In the genomic region with DNA sequence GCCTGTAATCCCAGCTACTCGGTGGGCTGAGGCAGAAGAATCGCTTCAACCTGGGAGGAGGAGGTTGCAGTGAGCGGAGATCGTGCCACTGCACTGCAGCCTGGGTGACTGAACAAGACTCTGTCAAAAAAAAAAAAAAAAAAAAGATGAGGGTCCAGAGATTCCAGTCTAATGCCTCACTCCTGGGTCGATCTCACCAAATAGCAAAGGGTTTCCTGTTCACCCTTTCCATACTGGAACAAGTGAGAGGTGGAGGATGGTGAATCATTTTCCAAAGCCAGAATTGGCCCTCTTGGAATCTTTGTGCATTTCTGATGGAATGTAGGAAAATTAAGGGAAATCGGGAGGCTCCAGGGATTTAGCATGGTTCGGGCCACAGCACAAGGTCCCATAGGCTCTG, we compare ENCODE assay signal across 21 cellular contexts. TPM values are rescaled to one million over a fixed set of nuclear protein-coding genes. Genes with fewer than 3 reads are reported as not detected.
DNase-seq lines count a peak whose midpoint lies in the region; ATAC-seq and TF ChIP-seq lines count a peak whose summit lies in the region.
"Had no signal": no experiment of that assay in that cellular context is flagged by ENCODE, and none has a peak within 500 bp of the region (broad histone marks: within the 10 kb centered on the region; RNA-seq: fewer than 3 reads in every experiment).

No MANE protein-coding gene starts in this region.

- H3K4me3 Mint-ChIP-seq in stimulated activated effector memory CD8-positive, alpha-beta T cell treated with anti-CD3 and anti-CD28 coated beads, Interleukin-12 subunit alpha, Interleukin-12 subunit beta, amount 100 ng/mL, for 72 hours = no peak overlapping the region
- H3K4me3 Mint-ChIP-seq: CD4-positive, CD25-positive, alpha-beta regulatory T cell had no signal

- no peaks in the 10 kb centered on the region for H3K79me2 ChIP-seq in OCI-LY7 (ENCODE audit: insufficient read depth, low read depth, low read length)

- H3K9me3 Mint-ChIP-seq in stimulated activated effector memory CD8-positive, alpha-beta T cell treated with anti-CD3 and anti-CD28 coated beads, Interleukin-12 subunit alpha, Interleukin-12 subunit beta, amount 100 ng/mL, for 72 hours = no peaks in the 10 kb centered on the region
- H3K9me3 Mint-ChIP-seq: CD4-positive, CD25-positive, alpha-beta regulatory T cell had no signal

- H3K4me1 Mint-ChIP-seq in stimulated activated effector memory CD8-positive, alpha-beta T cell treated with anti-CD3 and anti-CD28 coated beads, Interleukin-12 subunit alpha, Interleukin-12 subunit beta, amount 100 ng/mL, for 72 hours = no peaks in the 10 kb centered on the region
- H3K4me1 Mint-ChIP-seq: CD4-positive, CD25-positive, alpha-beta regulatory T cell had no signal

- POLR2A ChIA-PET in OCI-LY7 (lab: Charles Lee) = interaction anchor here (0.6 kb wide), 1 partner anchor 1957 kb away, joined by 3 read pairs; no protein-coding TSS in a partner anchor

- H3K36me3 ChIP-seq in stomach (no peaks in the 10 kb centered on the region), OCI-LY7 (ENCODE audit: insufficient read depth, low read length) (no peaks in the 10 kb centered on the region), mucosa of descending colon (ENCODE audit: low read depth) (no peaks in the 10 kb centered on the region)
- H3K36me3 ChIP-seq: HAP-1 had no signal

- ATAC-seq in mucosa of descending colon = no peak
- no peak for ATAC-seq in stimulated activated effector memory CD8-positive, alpha-beta T cell treated with anti-CD3 and anti-CD28 coated beads, Interleukin-12 subunit alpha, Interleukin-12 subunit beta, amount 100 ng/mL, for 72 hours

- peak overlapping the region; percentile 36 to 81 (median 76) for H3K27ac ChIP-seq in stomach
- H3K27ac ChIP-seq in OCI-LY7 (ENCODE audit: low read depth, low read length, poor library complexity, severe bottlenecking) = no peak overlapping the region
- H3K27ac ChIP-seq: HL-60, PC-9 had no signal

- no peaks in the 10 kb centered on the region for H3K36me3 Mint-ChIP-seq in stimulated activated effector memory CD8-positive, alpha-beta T cell treated with anti-CD3 and anti-CD28 coated beads, Interleukin-12 subunit alpha, Interleukin-12 subunit beta, amount 100 ng/mL, for 72 hours
- H3K36me3 Mint-ChIP-seq: CD4-positive, CD25-positive, alpha-beta regulatory T cell had no signal

- 70 to 92% (median 79%) methylated on average over 7 of the region's 7 CpGs for WGBS in stomach, 5 donors

- CTCF ChIA-PET in OCI-LY7 (lab: Charles Lee; ENCODE audit: unreplicated experiment) = no interaction called here

- no TSS peak for BruUV-seq in OCI-LY7 (replicated peaks; lab: Mats Ljungman, UMichigan)

- H3K27me3 ChIP-seq in stomach = no peaks in the 10 kb centered on the region

- no peak for TF ChIP-seq EP300 in stomach (IDR thresholded peaks at IDR 0.05)

- H3K9me3 ChIP-seq in stomach (no peaks in the 10 kb centered on the region), OCI-LY7 (ENCODE audit: low read length) (no peaks in the 10 kb centered on the region), mucosa of descending colon (no peaks in the 10 kb centered on the region)
- H3K9me3 ChIP-seq: HAP-1 had no signal

- no peaks in the 10 kb centered on the region for H3K9me2 ChIP-seq in OCI-LY7 (ENCODE audit: insufficient read depth, low read length)

- intact Hi-C loops in stomach (cut with DNase I; ENCODE audit: low total_unique reads) = no loop called here
- intact Hi-C loops in OCI-LY7 (cut with micrococcal nuclease; ENCODE audit: unreplicated experiment) = no loop called here
- intact Hi-C loops in mucosa of descending colon (cut with DNase I, micrococcal nuclease) = no loop called here

- TF ChIP-seq CTCF in stomach (IDR thresholded peaks at IDR 0.05) (no peak), OCI-LY7 (conservative IDR thresholded peaks at IDR 0.05; ENCODE audit: low read length) (no peak), mucosa of descending colon (IDR thresholded peaks at IDR 0.05) (no peak)

- no peak overlapping the region for H3K4me2 ChIP-seq in OCI-LY7 (ENCODE audit: low read length)
- H3K4me2 ChIP-seq: PC-9 had no signal

- H4K20me1 ChIP-seq in OCI-LY7 (ENCODE audit: insufficient read depth, low read length) = no peaks in the 10 kb centered on the region

- H3K4me3 ChIP-seq in stomach = no peak overlapping the region
- H3K4me3 ChIP-seq in OCI-LY7 (ENCODE audit: low read depth, low read length, poor library complexity, severe bottlenecking) = no peak overlapping the region
- no peak overlapping the region for H3K4me3 ChIP-seq in mucosa of descending colon
- H3K4me3 ChIP-seq: HAP-1, PC-9 had no signal

- TF ChIP-seq POLR2A in stomach (IDR thresholded peaks at IDR 0.05) = no peak

- H3K4me1 ChIP-seq in stomach = peaks cover 10 to 31% (median 27%) of the 10 kb centered on the region in 4 donors
- no peaks in the 10 kb centered on the region for H3K4me1 ChIP-seq in OCI-LY7 (ENCODE audit: insufficient read depth, low read length, poor library complexity, severe bottlenecking)
- H3K4me1 ChIP-seq in mucosa of descending colon (ENCODE audit: low read depth) = no peaks in the 10 kb centered on the region
- H3K4me1 ChIP-seq: HAP-1 had no signal

- H3K27ac Mint-ChIP-seq in stimulated activated effector memory CD8-positive, alpha-beta T cell treated with anti-CD3 and anti-CD28 coated beads, Interleukin-12 subunit alpha, Interleukin-12 subunit beta, amount 100 ng/mL, for 72 hours = no peak overlapping the region
- H3K27ac Mint-ChIP-seq: CD4-positive, CD25-positive, alpha-beta regulatory T cell had no signal

- no peak overlapping the region for H2AFZ ChIP-seq in OCI-LY7 (ENCODE audit: low read length)
- H2AFZ ChIP-seq: PC-9 had no signal

- DNase-seq in Daoy (ENCODE audit: low read depth) (peak; percentile 43), RPMI7951 (ENCODE audit: low read depth) (peak; percentile 7), kidney tubule cell (ENCODE audit: low spot score) (peak; percentile 71), stomach (no peak), OCI-LY7 (ENCODE audit: low spot score) (no peak), DMS114 treated with DMSO at 0.1 percent for 48 hours (lab: John Stamatoyannopoulos, UW; ENCODE audit: unreplicated experiment) (no peak), mucosa of descending colon (no peak)
- no peak for DNase-seq in stimulated activated effector memory CD8-positive, alpha-beta T cell treated with anti-CD3 and anti-CD28 coated beads, Interleukin-12 subunit alpha, Interleukin-12 subunit beta, amount 100 ng/mL, for 72 hours (ENCODE audit: low spot score in 2 of 2)
- DNase-seq: Calu3; CD4-positive, CD25-positive, alpha-beta regulatory T cell; DMS79 treated with DMSO at 0.1 percent for 48 hours; GF-D8; KBM-7; NCI-H1092; NCI-H1694; NCI-H2107; NCI-H345; NCI-H69; PC-9 had no signal

RNA-seq across cellular contexts. Expression of gene ZNF648, which starts 58.1 kb away (rescaled TPM):
- total RNA-seq in Daoy (2014; rRNA removed; shearing (Covaris generic)) = 0.17 TPM in 1 of 2 replicates, not detected in the other
- not detected in 2 replicates for total RNA-seq in RPMI7951 (2014; rRNA removed; shearing (Covaris generic))
- total RNA-seq in stomach = 1 to 10 TPM in 1 of 5 donors, not detected in 4; 1.7 TPM
- polyA plus RNA-seq in stomach = under 1 TPM in 2 of 3 donors, not detected in 1; 0.03 to 0.12 TPM
- total RNA-seq in OCI-LY7 (2014; rRNA removed; shearing (Covaris generic)) = not detected in 2 replicates
- total RNA-seq in OCI-LY7 (2022) = not detected in 2 replicates
- total RNA-seq in mucosa of descending colon = under 1 TPM in 1 of 3 donors, not detected in 2; 0.07 TPM
- total RNA-seq: Calu3; CD4-positive, CD25-positive, alpha-beta regulatory T cell; PC-9 had no signal

Comparison
In these comparisons a context has a peak if more than half of its experiments do, and no peak if none do; other contexts are left out.
1. DNase-seq: peak in Daoy (single experiment), RPMI7951 (single experiment) and kidney tubule cell (single experiment); none in stomach (single experiment), OCI-LY7 (single experiment), DMS114 treated with DMSO at 0.1 percent for 48 hours (single experiment), mucosa of descending colon (0 of 3) and stimulated activated effector memory CD8-positive, alpha-beta T cell treated with anti-CD3 and anti-CD28 coated beads, Interleukin-12 subunit alpha, Interleukin-12 subunit beta, amount 100 ng/mL, for 72 hours (0 of 2).